In genomic region chr12:83889745-83890144, GRCh38 we compare ENCODE assay signal across 32 cellular contexts.
"Had no signal": no experiment of that assay in that cellular context is flagged by ENCODE, and none has a peak within 500 bp of the region (broad histone marks: within the 10 kb centered on the region; RNA-seq: fewer than 3 reads in every experiment).

No MANE protein-coding gene starts in this region.

- H3K9me3 ChIP-seq: SJCRH30 had no signal

- H3K4me2 ChIP-seq: KMS-11, PC-9 had no signal

- ATAC-seq: Panc1, Right ventricle myocardium inferior, SK-N-SH treated with all-trans-retinoic acid at 6 μM for 48 hours had no signal

- DNase-seq: Karpas-422, NCI-H1048, NCI-H1092 treated with DMSO at 0.1 percent for 48 hours, NCI-H1105 treated with DMSO at 0.1 percent for 48 hours, NCI-H1417, NCI-H1436, NCI-H146, NCI-H1694, NCI-H187, NCI-H1930, NCI-H2029 treated with DMSO at 0.1 percent for 48 hours, NCI-H2081 treated with DMSO at 0.1 percent for 48 hours, NCI-H2107, NCI-H2171, NCI-H226, NCI-H446 treated with DMSO at 0.1 percent for 48 hours, NCI-H510A, NCI-H524, NCI-H526, NCI-H69, NCI-H82, PC-9, SHP77, SIG-M5, SJCRH30 had no signal

- H3K27me3 ChIP-seq: SJCRH30 had no signal

- H3K4me1 ChIP-seq: SJCRH30 had no signal

- H3K4me3 ChIP-seq: PC-9, SJCRH30, SK-N-MC had no signal

- H3K27ac ChIP-seq: KMS-11, PC-9, RWPE1, SJCRH30, SK-N-MC had no signal

- H3K9ac ChIP-seq: KMS-11 had no signal

- H2AFZ ChIP-seq: PC-9 had no signal

- FAIRE-seq: RCC 7860 had no signal

- H3K36me3 ChIP-seq: SJCRH30 had no signal
